1 cellular context compared by ENCODE assay signal in the genomic region with DNA sequence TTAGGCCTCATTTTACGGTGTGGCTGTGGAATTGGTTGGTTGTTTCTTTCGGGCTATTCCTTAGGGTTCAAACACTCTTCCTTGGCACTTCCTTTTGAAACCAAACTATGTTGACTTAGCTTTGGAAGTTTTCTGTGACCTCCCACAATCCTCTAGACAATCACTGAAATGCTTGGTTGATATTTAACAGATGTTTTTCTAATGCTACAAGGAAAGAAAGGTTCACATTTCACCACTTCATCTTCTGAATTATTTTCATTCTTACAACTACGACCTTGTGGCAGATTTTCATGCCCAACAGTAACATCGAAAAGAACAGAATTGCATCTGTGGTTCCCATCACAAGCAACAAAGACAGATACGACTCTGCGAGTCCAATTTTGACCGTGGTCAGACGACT.
TF ChIP-seq lines count a peak whose summit lies in the region.

No MANE protein-coding gene starts in this region.

TF ChIP-seq in HepG2, 621 proteins besides CTCF, POLR2A, EP300 and RAD21 (continued from another document):
- TF ChIP-seq, protein P1, sequence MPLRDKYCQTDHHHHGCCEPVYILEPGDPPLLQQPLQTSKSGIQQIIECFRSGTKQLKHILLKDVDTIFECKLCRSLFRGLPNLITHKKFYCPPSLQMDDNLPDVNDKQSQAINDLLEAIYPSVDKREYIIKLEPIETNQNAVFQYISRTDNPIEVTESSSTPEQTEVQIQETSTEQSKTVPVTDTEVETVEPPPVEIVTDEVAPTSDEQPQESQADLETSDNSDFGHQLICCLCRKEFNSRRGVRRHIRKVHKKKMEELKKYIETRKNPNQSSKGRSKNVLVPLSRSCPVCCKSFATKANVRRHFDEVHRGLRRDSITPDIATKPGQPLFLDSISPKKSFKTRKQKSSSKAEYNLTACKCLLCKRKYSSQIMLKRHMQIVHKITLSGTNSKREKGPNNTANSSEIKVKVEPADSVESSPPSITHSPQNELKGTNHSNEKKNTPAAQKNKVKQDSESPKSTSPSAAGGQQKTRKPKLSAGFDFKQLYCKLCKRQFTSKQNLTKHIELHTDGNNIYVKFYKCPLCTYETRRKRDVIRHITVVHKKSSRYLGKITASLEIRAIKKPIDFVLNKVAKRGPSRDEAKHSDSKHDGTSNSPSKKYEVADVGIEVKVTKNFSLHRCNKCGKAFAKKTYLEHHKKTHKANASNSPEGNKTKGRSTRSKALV (CRISPR knock-in tag; IDR thresholded peaks at IDR 0.05): no peak
- TF ChIP-seq SAP130 (CRISPR knock-in tag; IDR thresholded peaks at IDR 0.05; ENCODE audit: low read depth) (peak; percentile 20; the same call in 1 of the 2 replicates), TARDBP (CRISPR knock-in tag; IDR thresholded peaks at IDR 0.05) (no peak), SRSF4 (IDR thresholded peaks at IDR 0.05; ENCODE audit: low read depth, low read length, poor library complexity, severe bottlenecking) (no peak), MBNL3 (CRISPR knock-in tag; conservative IDR thresholded peaks at IDR 0.05) (no peak), ZFYVE20 (CRISPR knock-in tag; IDR thresholded peaks at IDR 0.05; ENCODE audit: borderline replicate concordance, low read depth) (no peak), ZNF337 (CRISPR knock-in tag; IDR thresholded peaks at IDR 0.05; ENCODE audit: borderline replicate concordance, low read depth) (no peak), ZNF546 (CRISPR knock-in tag; conservative IDR thresholded peaks at IDR 0.05) (no peak), ETV6 (CRISPR knock-in tag; conservative IDR thresholded peaks at IDR 0.05) (no peak), ZNF616 (CRISPR knock-in tag; IDR thresholded peaks at IDR 0.05; ENCODE audit: low read depth) (no peak), HOXA3 (CRISPR knock-in tag; IDR thresholded peaks at IDR 0.05) (no peak), ZNF589 (CRISPR knock-in tag; conservative IDR thresholded peaks at IDR 0.05) (no peak), ZNF563 (CRISPR knock-in tag; IDR thresholded peaks at IDR 0.05) (no peak), ZNF543 (CRISPR knock-in tag; IDR thresholded peaks at IDR 0.05) (no peak), ZNF747 (CRISPR knock-in tag; IDR thresholded peaks at IDR 0.05; ENCODE audit: borderline replicate concordance) (no peak), GFI1 (CRISPR knock-in tag; IDR thresholded peaks at IDR 0.05; ENCODE audit: borderline replicate concordance) (peak; percentile 89), TEAD3 (CRISPR knock-in tag; optimal IDR thresholded peaks at IDR 0.05; ENCODE audit: borderline replicate concordance) (no peak), ZFY (CRISPR knock-in tag; IDR thresholded peaks at IDR 0.05) (no peak), ZFX (CRISPR knock-in tag; IDR thresholded peaks at IDR 0.05; ENCODE audit: low read depth) (no peak), SOX13 (IDR thresholded peaks at IDR 0.05) (no peak), SOX13 (CRISPR knock-in tag; conservative IDR thresholded peaks at IDR 0.05 in 1 of 2, IDR thresholded peaks at IDR 0.05 in 1 of 2) (peak in 1 of 2 experiments; percentile 10; a peak in 1 of 4 replicates)
- TF ChIP-seq, protein P2, sequence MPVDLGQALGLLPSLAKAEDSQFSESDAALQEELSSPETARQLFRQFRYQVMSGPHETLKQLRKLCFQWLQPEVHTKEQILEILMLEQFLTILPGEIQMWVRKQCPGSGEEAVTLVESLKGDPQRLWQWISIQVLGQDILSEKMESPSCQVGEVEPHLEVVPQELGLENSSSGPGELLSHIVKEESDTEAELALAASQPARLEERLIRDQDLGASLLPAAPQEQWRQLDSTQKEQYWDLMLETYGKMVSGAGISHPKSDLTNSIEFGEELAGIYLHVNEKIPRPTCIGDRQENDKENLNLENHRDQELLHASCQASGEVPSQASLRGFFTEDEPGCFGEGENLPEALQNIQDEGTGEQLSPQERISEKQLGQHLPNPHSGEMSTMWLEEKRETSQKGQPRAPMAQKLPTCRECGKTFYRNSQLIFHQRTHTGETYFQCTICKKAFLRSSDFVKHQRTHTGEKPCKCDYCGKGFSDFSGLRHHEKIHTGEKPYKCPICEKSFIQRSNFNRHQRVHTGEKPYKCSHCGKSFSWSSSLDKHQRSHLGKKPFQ (CRISPR knock-in tag; IDR thresholded peaks at IDR 0.05; ENCODE audit: insufficient replicate concordance): no peak
- TF ChIP-seq, protein P3, sequence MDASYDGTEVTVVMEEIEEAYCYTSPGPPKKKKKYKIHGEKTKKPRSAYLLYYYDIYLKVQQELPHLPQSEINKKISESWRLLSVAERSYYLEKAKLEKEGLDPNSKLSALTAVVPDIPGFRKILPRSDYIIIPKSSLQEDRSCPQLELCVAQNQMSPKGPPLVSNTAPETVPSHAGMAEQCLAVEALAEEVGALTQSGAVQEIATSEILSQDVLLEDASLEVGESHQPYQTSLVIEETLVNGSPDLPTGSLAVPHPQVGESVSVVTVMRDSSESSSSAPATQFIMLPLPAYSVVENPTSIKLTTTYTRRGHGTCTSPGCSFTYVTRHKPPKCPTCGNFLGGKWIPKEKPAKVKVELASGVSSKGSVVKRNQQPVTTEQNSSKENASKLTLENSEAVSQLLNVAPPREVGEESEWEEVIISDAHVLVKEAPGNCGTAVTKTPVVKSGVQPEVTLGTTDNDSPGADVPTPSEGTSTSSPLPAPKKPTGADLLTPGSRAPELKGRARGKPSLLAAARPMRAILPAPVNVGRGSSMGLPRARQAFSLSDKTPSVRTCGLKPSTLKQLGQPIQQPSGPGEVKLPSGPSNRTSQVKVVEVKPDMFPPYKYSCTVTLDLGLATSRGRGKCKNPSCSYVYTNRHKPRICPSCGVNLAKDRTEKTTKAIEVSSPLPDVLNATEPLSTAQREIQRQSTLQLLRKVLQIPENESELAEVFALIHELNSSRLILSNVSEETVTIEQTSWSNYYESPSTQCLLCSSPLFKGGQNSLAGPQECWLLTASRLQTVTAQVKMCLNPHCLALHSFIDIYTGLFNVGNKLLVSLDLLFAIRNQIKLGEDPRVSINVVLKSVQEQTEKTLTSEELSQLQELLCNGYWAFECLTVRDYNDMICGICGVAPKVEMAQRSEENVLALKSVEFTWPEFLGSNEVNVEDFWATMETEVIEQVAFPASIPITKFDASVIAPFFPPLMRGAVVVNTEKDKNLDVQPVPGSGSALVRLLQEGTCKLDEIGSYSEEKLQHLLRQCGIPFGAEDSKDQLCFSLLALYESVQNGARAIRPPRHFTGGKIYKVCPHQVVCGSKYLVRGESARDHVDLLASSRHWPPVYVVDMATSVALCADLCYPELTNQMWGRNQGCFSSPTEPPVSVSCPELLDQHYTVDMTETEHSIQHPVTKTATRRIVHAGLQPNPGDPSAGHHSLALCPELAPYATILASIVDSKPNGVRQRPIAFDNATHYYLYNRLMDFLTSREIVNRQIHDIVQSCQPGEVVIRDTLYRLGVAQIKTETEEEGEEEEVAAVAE (CRISPR knock-in tag; IDR thresholded peaks at IDR 0.05; ENCODE audit: borderline replicate concordance): 0 out of 2 replicates have a peak, but pooled peaks have one; percentile 3
- TF ChIP-seq, protein P4, sequence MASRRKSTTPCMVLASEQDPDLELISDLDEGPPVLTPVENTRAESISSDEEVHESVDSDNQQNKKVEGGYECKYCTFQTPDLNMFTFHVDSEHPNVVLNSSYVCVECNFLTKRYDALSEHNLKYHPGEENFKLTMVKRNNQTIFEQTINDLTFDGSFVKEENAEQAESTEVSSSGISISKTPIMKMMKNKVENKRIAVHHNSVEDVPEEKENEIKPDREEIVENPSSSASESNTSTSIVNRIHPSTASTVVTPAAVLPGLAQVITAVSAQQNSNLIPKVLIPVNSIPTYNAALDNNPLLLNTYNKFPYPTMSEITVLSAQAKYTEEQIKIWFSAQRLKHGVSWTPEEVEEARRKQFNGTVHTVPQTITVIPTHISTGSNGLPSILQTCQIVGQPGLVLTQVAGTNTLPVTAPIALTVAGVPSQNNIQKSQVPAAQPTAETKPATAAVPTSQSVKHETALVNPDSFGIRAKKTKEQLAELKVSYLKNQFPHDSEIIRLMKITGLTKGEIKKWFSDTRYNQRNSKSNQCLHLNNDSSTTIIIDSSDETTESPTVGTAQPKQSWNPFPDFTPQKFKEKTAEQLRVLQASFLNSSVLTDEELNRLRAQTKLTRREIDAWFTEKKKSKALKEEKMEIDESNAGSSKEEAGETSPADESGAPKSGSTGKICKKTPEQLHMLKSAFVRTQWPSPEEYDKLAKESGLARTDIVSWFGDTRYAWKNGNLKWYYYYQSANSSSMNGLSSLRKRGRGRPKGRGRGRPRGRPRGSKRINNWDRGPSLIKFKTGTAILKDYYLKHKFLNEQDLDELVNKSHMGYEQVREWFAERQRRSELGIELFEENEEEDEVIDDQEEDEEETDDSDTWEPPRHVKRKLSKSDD (CRISPR knock-in tag; IDR thresholded peaks at IDR 0.05; ENCODE audit: low read depth): no peak
